ENCODE assay signal across 23 cellular contexts in genomic region chr7:70267381-70267780, GRCh38.
"Had no signal": no experiment of that assay in that cellular context is flagged by ENCODE, and none has a peak within 500 bp of the region (broad histone marks: within the 10 kb centered on the region; RNA-seq: fewer than 3 reads in every experiment).

No MANE protein-coding gene starts in this region.

- H3K27ac Mint-ChIP-seq: activated naive CD8-positive, alpha-beta T cell; activated T-helper 2 cell treated with anti-CD3 and anti-CD28 coated beads, Interferon-gamma antibody, Interleukin-2, Interleukin-4, amounts not matched to agents 10 μg/mL and 5 μg/mL and 100 μg/mL, durations not matched to agents 14 hours and 24 hours and 36 hours; memory B cell; nephron; progenitor cell of endocrine pancreas had no signal

- ATAC-seq: activated T-cell treated with anti-CD3 and anti-CD28 coated beads, Interleukin-2, amount 50 U/mL, for 4 hours; gastrocnemius medialis; left cardiac atrium; stimulated activated naive CD8-positive, alpha-beta T cell treated with anti-CD3 and anti-CD28 coated beads, Interleukin-15, Interleukin-2, amounts not matched to agents 100 U/mL and 50 U/mL, for 24 hours; upper lobe of right lung had no signal

- H3K9me3 ChIP-seq: adrenal gland, ascending aorta, esophagus squamous epithelium, gastrocnemius medialis, spleen, thyroid gland, upper lobe of right lung had no signal

- H3K27ac ChIP-seq: adrenal gland, ascending aorta, brain microvascular endothelial cell, esophagus squamous epithelium, gastrocnemius medialis, spleen, thyroid gland, upper lobe of right lung had no signal

- H3K36me3 Mint-ChIP-seq: activated naive CD8-positive, alpha-beta T cell had no signal

- H3K4me3 ChIP-seq: adrenal gland, ascending aorta, esophagus squamous epithelium, gastrocnemius medialis, spleen, thyroid gland, upper lobe of right lung had no signal

- H3K4me1 ChIP-seq: ascending aorta, gastrocnemius medialis, spleen, thyroid gland, upper lobe of right lung had no signal

- H3K4me3 Mint-ChIP-seq: activated naive CD8-positive, alpha-beta T cell; activated T-cell treated with anti-CD3 and anti-CD28 coated beads, Interleukin-2, amount 50 U/mL, for 4 hours; memory B cell; nephron had no signal

- DNase-seq: activated CD4-positive, alpha-beta T cell treated with anti-CD3 and anti-CD28 coated beads for 1 hour; activated naive CD4-positive, alpha-beta T cell; activated T-cell treated with anti-CD3 and anti-CD28 coated beads, Interleukin-2, amount 50 U/mL, for 4 hours; adrenal gland; brain microvascular endothelial cell; central memory CD4-positive, alpha-beta T cell; esophagus squamous epithelium; gastrocnemius medialis; hypothalamus; left cardiac atrium; spleen; stimulated activated CD4-positive, alpha-beta T cell treated with anti-CD3 and anti-CD28 coated beads, Interleukin-4, amount 100 ng/mL, for 24 hours; stimulated activated naive CD8-positive, alpha-beta T cell treated with anti-CD3 and anti-CD28 coated beads, Interleukin-15, Interleukin-2, amounts not matched to agents 100 U/mL and 50 U/mL, for 24 hours; substantia nigra; T-helper 1 cell; thyroid gland; upper lobe of right lung had no signal

- H3K27me3 ChIP-seq: adrenal gland, ascending aorta, brain microvascular endothelial cell, esophagus squamous epithelium, gastrocnemius medialis, spleen, thyroid gland, upper lobe of right lung had no signal

- H3K4me1 Mint-ChIP-seq: memory B cell had no signal

- H3K27me3 Mint-ChIP-seq: memory B cell, progenitor cell of endocrine pancreas had no signal

- H3K36me3 ChIP-seq: adrenal gland, ascending aorta, brain microvascular endothelial cell, esophagus squamous epithelium, gastrocnemius medialis, spleen, thyroid gland, upper lobe of right lung had no signal

- H3K9me3 Mint-ChIP-seq: activated T-cell treated with anti-CD3 and anti-CD28 coated beads, Interleukin-2, amount 50 U/mL, for 4 hours; activated T-helper 2 cell treated with anti-CD3 and anti-CD28 coated beads, Interferon-gamma antibody, Interleukin-2, Interleukin-4, amounts not matched to agents 10 μg/mL and 5 μg/mL and 100 μg/mL, durations not matched to agents 14 hours and 24 hours and 36 hours; memory B cell; nephron had no signal
